ENCODE assay signal across 10 cellular contexts in genomic region chr7:23347682-23348180, GRCh38. TPM values are rescaled to one million over a fixed set of nuclear protein-coding genes. Genes with fewer than 3 reads are reported as not detected.
DNase-seq lines count a peak whose midpoint lies in the region; ATAC-seq and TF ChIP-seq lines count a peak whose summit lies in the region.
"Had no signal": no experiment of that assay in that cellular context is flagged by ENCODE, and none has a peak within 500 bp of the region (broad histone marks: within the 10 kb centered on the region; RNA-seq: fewer than 3 reads in every experiment).

No MANE protein-coding gene starts in this region.

- H3K9me3 Mint-ChIP-seq in activated CD4-positive, alpha-beta T cell treated with anti-CD3 and anti-CD28 coated beads for 36 hours (ENCODE audit: low read depth): no peaks in the 10 kb centered on the region

- CTCF ChIA-PET in activated CD4-positive, alpha-beta T cell treated with anti-CD3 and anti-CD28 coated beads for 36 hours (lab: Charles Lee): interaction anchor here (0.5 to 2.5 kb wide), 10 partner anchors 10 to 197 kb away, joined by 3 to 9 read pairs (median 4); partner anchors contain the start of gene MALSU1
- CTCF ChIA-PET in PC-9 (lab: Charles Lee): interaction anchor here (0.9 to 1.8 kb wide), 5 partner anchors 10 to 197 kb away, joined by 3 to 5 read pairs (median 4); no protein-coding TSS in a partner anchor

- peaks cover 88% of the 10 kb centered on the region for H3K4me1 ChIP-seq in PC-9 (replicated peaks; ENCODE audit: insufficient read depth)

- peaks cover 33% of the 10 kb centered on the region for H3K4me1 Mint-ChIP-seq in activated CD4-positive, alpha-beta T cell treated with anti-CD3 and anti-CD28 coated beads for 36 hours

- DNase-seq in activated CD4-positive, alpha-beta T cell treated with anti-CD3 and anti-CD28 coated beads for 36 hours: peak; percentile 20
- DNase-seq in activated CD4-positive, alpha-beta T cell treated with anti-CD3 and anti-CD28 coated beads for 1 hour: no peak
- DNase-seq in PC-9: peak; percentile 55 to 98
- DNase-seq in epithelial cell of esophagus (ENCODE audit: low read depth): peak; percentile 88
- no peak for DNase-seq in stimulated activated naive CD8-positive, alpha-beta T cell treated with anti-CD3 and anti-CD28 coated beads, Interleukin-15, Interleukin-2, amounts not matched to agents 100 U/mL and 50 U/mL, for 24 hours
- DNase-seq in activated CD8-positive, alpha-beta memory T cell treated with anti-CD3 and anti-CD28 coated beads for 24 hours: no peak
- DNase-seq in NCI-H82 (lab: John Stamatoyannopoulos, UW): no peak
- DNase-seq: activated CD4-positive, CD25-positive, alpha-beta regulatory T cell; CD8-positive, alpha-beta memory T cell had no signal

- peaks cover 61% of the 10 kb centered on the region for H3K36me3 ChIP-seq in PC-9 (ENCODE audit: low read depth)

- H3K4me3 ChIP-seq in PC-9 (peak overlapping the region; percentile 46; the same call in 1 of the 2 replicates), epithelial cell of esophagus (ENCODE audit: low read length) (no peak overlapping the region)

- no peak overlapping the region for H3K4me3 Mint-ChIP-seq in activated CD4-positive, alpha-beta T cell treated with anti-CD3 and anti-CD28 coated beads for 36 hours

- no peak overlapping the region for H2AFZ ChIP-seq in PC-9

- no peaks in the 10 kb centered on the region for H3K27me3 ChIP-seq in PC-9 (ENCODE audit: insufficient read depth, low read depth)

- peak overlapping the region; percentile 82 for H3K4me2 ChIP-seq in PC-9

- H3F3A ChIP-seq in PC-9 (ENCODE audit: insufficient read depth, low read depth): peaks cover 77% of the 10 kb centered on the region

- no peaks in the 10 kb centered on the region for H4K20me1 ChIP-seq in PC-9 (ENCODE audit: insufficient read depth)

- intact Hi-C loops in activated CD4-positive, alpha-beta T cell treated with anti-CD3 and anti-CD28 coated beads for 36 hours (cut with DNase I, micrococcal nuclease): loop anchor here (1.0 kb wide), 3 partner anchors 9 to 74 kb away; partner anchors contain the start of gene MALSU1 (in 1 of the 2)
- intact Hi-C loops in PC-9 (cut with micrococcal nuclease; ENCODE audit: unreplicated experiment): loop anchor here (1.0 to 10.0 kb wide), 2 partner anchors 13 to 163 kb away; partner anchors contain the start of gene NUP42

- H3K79me2 ChIP-seq in PC-9 (ENCODE audit: low read depth): peaks cover 69% of the 10 kb centered on the region

- POLR2A ChIA-PET in activated CD4-positive, alpha-beta T cell treated with anti-CD3 and anti-CD28 coated beads for 36 hours (lab: Charles Lee): no interaction called here
- POLR2A ChIA-PET in PC-9 (lab: Charles Lee; ENCODE audit: unreplicated experiment): interaction anchor here (0.5 to 0.8 kb wide), 3 partner anchors 49 to 685 kb away, joined by 3 to 7 read pairs (median 3); partner anchors contain the start of gene MALSU1

- H3K9me2 ChIP-seq in PC-9 (ENCODE audit: insufficient read depth): no peaks in the 10 kb centered on the region

- H3K27ac ChIP-seq in PC-9: peak overlapping the region; percentile 91

- BruUV-seq in PC-9 (replicated peaks; lab: Mats Ljungman, UMichigan): no TSS peak

- no peaks in the 10 kb centered on the region for H3K9me3 ChIP-seq in PC-9 (ENCODE audit: insufficient read depth, low read depth)

- H3K27ac Mint-ChIP-seq in activated CD4-positive, alpha-beta T cell treated with anti-CD3 and anti-CD28 coated beads for 36 hours: peak overlapping the region; percentile 15

- ATAC-seq in activated CD4-positive, alpha-beta T cell treated with anti-CD3 and anti-CD28 coated beads for 36 hours: peak; percentile 76
- peak; percentile 71 for ATAC-seq in stimulated activated naive CD8-positive, alpha-beta T cell treated with anti-CD3 and anti-CD28 coated beads, Interleukin-15, Interleukin-2, amounts not matched to agents 100 U/mL and 50 U/mL, for 24 hours
- ATAC-seq in GM19324 (IDR thresholded peaks at IDR 0.05; ENCODE audit: low FRiP score, unreplicated experiment): no peak

- no peak for TF ChIP-seq CTCF in PC-9 (conservative IDR thresholded peaks at IDR 0.05)
- TF ChIP-seq CTCF in epithelial cell of esophagus (IDR thresholded peaks at IDR 0.05; ENCODE audit: insufficient read depth, low read depth, low read length, missing control alignments): no peak

- H3K36me3 Mint-ChIP-seq in activated CD4-positive, alpha-beta T cell treated with anti-CD3 and anti-CD28 coated beads for 36 hours (ENCODE audit: low read depth): no peaks in the 10 kb centered on the region
- H3K36me3 Mint-ChIP-seq: CD8-positive, alpha-beta memory T cell had no signal

- peaks cover 4% of the 10 kb centered on the region for H3K27me3 Mint-ChIP-seq in activated CD4-positive, alpha-beta T cell treated with anti-CD3 and anti-CD28 coated beads for 36 hours

RNA-seq across cellular contexts. Expression of gene MALSU1, which starts 48.6 kb away (rescaled TPM):
- 10 to 100 TPM; 97.7 to 98.4 TPM for total RNA-seq in activated CD4-positive, alpha-beta T cell treated with anti-CD3 and anti-CD28 coated beads for 36 hours
- 105 and 133 TPM in 2 replicates for total RNA-seq in PC-9 (2021)

Comparison
In these comparisons a context has a peak if more than half of its experiments do, and no peak if none do; other contexts are left out.
1. DNase-seq: peak in activated CD4-positive, alpha-beta T cell treated with anti-CD3 and anti-CD28 coated beads for 36 hours (single experiment), PC-9 (2 of 2) and epithelial cell of esophagus (single experiment); none in activated CD4-positive, alpha-beta T cell treated with anti-CD3 and anti-CD28 coated beads for 1 hour (single experiment), stimulated activated naive CD8-positive, alpha-beta T cell treated with anti-CD3 and anti-CD28 coated beads, Interleukin-15, Interleukin-2, amounts not matched to agents 100 U/mL and 50 U/mL, for 24 hours (single experiment), activated CD8-positive, alpha-beta memory T cell treated with anti-CD3 and anti-CD28 coated beads for 24 hours (single experiment) and NCI-H82 (single experiment).